Comparison of ENCODE assay signal across 22 cellular contexts in genomic region chr7:96346291-96346953, GRCh38.
"Had no signal": no experiment of that assay in that cellular context is flagged by ENCODE, and none has a peak within 500 bp of the region (broad histone marks: within the 10 kb centered on the region; RNA-seq: fewer than 3 reads in every experiment).

No MANE protein-coding gene starts in this region.

- H3K27ac ChIP-seq: epithelial cell of prostate, esophagus squamous epithelium, left ventricle myocardium inferior, lower lobe of right lung, neural progenitor cell, pancreas, spleen had no signal

- ATAC-seq: left cardiac atrium; lower lobe of right lung; natural killer cell treated with Interleukin-12 subunit alpha and Interleukin-12 subunit beta and Interleukin-15 and Interleukin-18, amount 100 ng/mL, for 72 hours; pancreas; sciatic nerve; stimulated activated naive B cell treated with anti-CD40 and anti-IgM and Interleukin-4, amounts not matched to agents 10 μg/mL and 1 μg/mL and 100 μg/mL, for 72 hours; stimulated activated naive CD8-positive, alpha-beta T cell treated with anti-CD3 and anti-CD28 coated beads, Interleukin-15, amount 100 ng/mL, for 72 hours had no signal

- H3K9me3 Mint-ChIP-seq: memory B cell; natural killer cell treated with Interleukin-12 subunit alpha and Interleukin-12 subunit beta and Interleukin-15 and Interleukin-18, amount 100 ng/mL, for 72 hours; neural progenitor cell; stimulated activated naive B cell treated with anti-CD40 and anti-IgM and Interleukin-4, amounts not matched to agents 10 μg/mL and 1 μg/mL and 100 μg/mL, for 72 hours; stimulated activated naive CD8-positive, alpha-beta T cell treated with anti-CD3 and anti-CD28 coated beads, Interleukin-15, amount 100 ng/mL, for 72 hours had no signal

- H3K36me3 ChIP-seq: esophagus squamous epithelium, left ventricle myocardium inferior, lower lobe of right lung, neural progenitor cell, pancreas, spleen had no signal

- H3K27ac Mint-ChIP-seq: memory B cell; natural killer cell treated with Interleukin-12 subunit alpha and Interleukin-12 subunit beta and Interleukin-15 and Interleukin-18, amount 100 ng/mL, for 72 hours; neural progenitor cell; stimulated activated naive B cell treated with anti-CD40 and anti-IgM and Interleukin-4, amounts not matched to agents 10 μg/mL and 1 μg/mL and 100 μg/mL, for 72 hours; stimulated activated naive CD8-positive, alpha-beta T cell treated with anti-CD3 and anti-CD28 coated beads, Interleukin-15, amount 100 ng/mL, for 72 hours had no signal

- DNase-seq: effector memory CD4-positive, alpha-beta T cell; esophagus squamous epithelium; foreskin fibroblast; kidney; left cardiac atrium; left ventricle myocardium inferior; lower lobe of right lung; midbrain; occipital lobe; pancreas; spleen; stimulated activated CD4-positive, alpha-beta T cell treated with anti-CD3 and anti-CD28 coated beads, Interleukin-15, amount 100 ng/mL, for 24 hours; stimulated activated CD4-positive, alpha-beta T cell treated with anti-CD3 and anti-CD28 coated beads, Interleukin-1b, Interleukin-23, amount 100 ng/mL, for 48 hours; stimulated activated CD4-positive, alpha-beta T cell treated with anti-CD3 and anti-CD28 coated beads, Interleukin-4, amount 100 ng/mL, for 24 hours; stimulated activated naive B cell treated with anti-CD40 and anti-IgM and Interleukin-4, amounts not matched to agents 10 μg/mL and 1 μg/mL and 100 μg/mL, for 72 hours; stimulated activated naive CD8-positive, alpha-beta T cell treated with anti-CD3 and anti-CD28 coated beads, Interleukin-15, amount 100 ng/mL, for 72 hours; trophoblast cell had no signal

- H3K36me3 Mint-ChIP-seq: memory B cell; natural killer cell treated with Interleukin-12 subunit alpha and Interleukin-12 subunit beta and Interleukin-15 and Interleukin-18, amount 100 ng/mL, for 72 hours; neural progenitor cell; stimulated activated naive B cell treated with anti-CD40 and anti-IgM and Interleukin-4, amounts not matched to agents 10 μg/mL and 1 μg/mL and 100 μg/mL, for 72 hours had no signal

- H3K4me1 Mint-ChIP-seq: memory B cell; stimulated activated naive CD8-positive, alpha-beta T cell treated with anti-CD3 and anti-CD28 coated beads, Interleukin-15, amount 100 ng/mL, for 72 hours had no signal

- H3K9me3 ChIP-seq: esophagus squamous epithelium, lower lobe of right lung, pancreas, spleen had no signal

- H3K4me3 ChIP-seq: esophagus squamous epithelium, left ventricle myocardium inferior, lower lobe of right lung, neural progenitor cell, pancreas, spleen had no signal

- H3K4me1 ChIP-seq: esophagus squamous epithelium, lower lobe of right lung, pancreas, spleen had no signal

- H3K4me3 Mint-ChIP-seq: memory B cell; natural killer cell treated with Interleukin-12 subunit alpha and Interleukin-12 subunit beta and Interleukin-15 and Interleukin-18, amount 100 ng/mL, for 72 hours; neural progenitor cell; stimulated activated naive B cell treated with anti-CD40 and anti-IgM and Interleukin-4, amounts not matched to agents 10 μg/mL and 1 μg/mL and 100 μg/mL, for 72 hours; stimulated activated naive CD8-positive, alpha-beta T cell treated with anti-CD3 and anti-CD28 coated beads, Interleukin-15, amount 100 ng/mL, for 72 hours had no signal
